8 cellular contexts compared by ENCODE assay signal in the genomic region with DNA sequence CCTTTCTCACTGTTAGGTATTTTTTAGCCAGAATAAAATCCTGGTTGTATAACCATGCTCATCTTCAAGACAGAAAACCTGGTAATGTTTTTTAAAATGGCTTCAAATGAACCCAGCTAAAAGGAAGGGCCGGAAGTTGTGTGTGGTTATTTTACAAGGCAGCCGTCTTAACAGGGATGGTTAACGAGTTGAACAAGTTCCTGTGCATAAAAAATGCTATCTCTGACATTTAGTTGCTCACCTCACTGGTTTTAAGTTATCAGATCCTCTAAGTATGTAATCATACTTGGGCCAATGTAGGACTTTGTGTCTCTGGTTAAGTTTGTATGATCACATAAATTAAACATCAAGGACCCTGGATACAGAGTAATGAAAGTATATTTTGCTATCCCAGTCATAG. TPM values are rescaled to one million over a fixed set of nuclear protein-coding genes. Genes with fewer than 3 reads are reported as not detected.
DNase-seq lines count a peak whose midpoint lies in the region; ATAC-seq and TF ChIP-seq lines count a peak whose summit lies in the region.

No MANE protein-coding gene starts in this region.

- H3K27ac ChIP-seq in right atrium auricular region = peak overlapping the region; percentile 93 to 95
- H3K27ac ChIP-seq in dorsolateral prefrontal cortex = peak overlapping the region in 9 of 59 donors; percentile 2 to 99 (median 51)

- H3K36me3 ChIP-seq in right atrium auricular region = no peaks in the 10 kb centered on the region

- H3K27me3 Mint-ChIP-seq in osteocyte (ENCODE audit: unreplicated experiment) = no peaks in the 10 kb centered on the region

- H3K36me3 Mint-ChIP-seq in osteocyte (ENCODE audit: unreplicated experiment) = peaks cover 2% of the 10 kb centered on the region

- H3K4me3 ChIP-seq in right atrium auricular region (no peak overlapping the region), dorsolateral prefrontal cortex (peak overlapping the region; percentile 5 to 98 (median 85))

- H3K27me3 ChIP-seq in right atrium auricular region (no peaks in the 10 kb centered on the region), dorsolateral prefrontal cortex (no peaks in the 10 kb centered on the region)

- no peaks in the 10 kb centered on the region for H3K9me3 Mint-ChIP-seq in osteocyte (ENCODE audit: unreplicated experiment)

- no peak for DNase-seq in right atrium auricular region (ENCODE audit: low spot score)
- DNase-seq in Right ventricle myocardium superior = no peak
- DNase-seq in T follicular helper cell (ENCODE audit: low read depth) = peak; percentile 24
- no peak for DNase-seq in dorsolateral prefrontal cortex
- no peak for DNase-seq in osteocyte (ENCODE audit: extremely low spot score, unreplicated experiment)
- no peak for DNase-seq in HuH-7.5 (ENCODE audit: low spot score)

- no peaks in the 10 kb centered on the region for H3K9me3 ChIP-seq in right atrium auricular region

- H3K4me1 Mint-ChIP-seq in osteocyte (ENCODE audit: unreplicated experiment) = peaks cover 34% of the 10 kb centered on the region

- peak overlapping the region; percentile 89 for H3K4me3 Mint-ChIP-seq in osteocyte (ENCODE audit: unreplicated experiment)

- no peak for TF ChIP-seq CTCF in right atrium auricular region (IDR thresholded peaks at IDR 0.05)
- TF ChIP-seq CTCF in dorsolateral prefrontal cortex (IDR thresholded peaks at IDR 0.05 in 54 of 56, conservative IDR thresholded peaks at IDR 0.05 in 2 of 56; ENCODE audit: low read depth in 1 of 56, partially characterized antibody in 56 of 56) = no peak
- TF ChIP-seq CTCF in osteocyte (IDR thresholded peaks at IDR 0.05) = no peak

- peaks cover 0 to 20% of the 10 kb centered on the region in 2 donors for H3K4me1 ChIP-seq in right atrium auricular region

- peak overlapping the region; percentile 94 for H3K27ac Mint-ChIP-seq in osteocyte (ENCODE audit: unreplicated experiment)

- ATAC-seq in Right ventricle myocardium superior (ENCODE audit: poor library complexity) = no peak
- peak; percentile 28 for ATAC-seq in HG03159 (IDR thresholded peaks at IDR 0.05; ENCODE audit: unreplicated experiment)
- no peak for ATAC-seq in HG02970 (IDR thresholded peaks at IDR 0.05; ENCODE audit: low FRiP score, unreplicated experiment)

- intact Hi-C loops in Right ventricle myocardium superior (cut with DNase I) = no loop called here
- intact Hi-C loops in dorsolateral prefrontal cortex (cut with DNase I) = loop anchor here in 1 of 2 donors (10.0 kb wide), 1 partner anchor 299 kb away; a partner anchor contains a TSS

RNA-seq across cellular contexts. Expression of a gene that starts 2.1 kb away (rescaled TPM):
- total RNA-seq in right atrium auricular region (10 to 100 TPM; 28.9 to 36.2 TPM), Right ventricle myocardium superior (31.5 TPM), dorsolateral prefrontal cortex (10 to 100 TPM; 29.5 to 78.3 (median 50.7) TPM), osteocyte (69.2 and 70.1 TPM in 2 replicates)

Comparison
In these comparisons a context has a peak if more than half of its experiments do, and no peak if none do; other contexts are left out.
1. H3K4me3 ChIP-seq: peak in dorsolateral prefrontal cortex (59 of 59); none in right atrium auricular region (0 of 2).